Comparison of ENCODE assay signal across 17 cellular contexts in genomic region chr2:26126091-26126490, GRCh38. TPM values are rescaled to one million over a fixed set of nuclear protein-coding genes. Genes with fewer than 3 reads are reported as not detected.
A peak's percentile ranks its signal among the peaks of the same experiment; 100 is the strongest.
DNase-seq lines count a peak whose midpoint lies in the region; ATAC-seq and TF ChIP-seq lines count a peak whose summit lies in the region.
"Had no signal": no experiment of that assay in that cellular context is flagged by ENCODE, and none has a peak within 500 bp of the region (broad histone marks: within the 10 kb centered on the region; RNA-seq: fewer than 3 reads in every experiment).

No MANE protein-coding gene starts in this region.

- H3K36me3 ChIP-seq in right atrium auricular region: peaks cover 9% of the 10 kb centered on the region
- peaks cover 0 to 43% (median 5%) of the 10 kb centered on the region in 9 donors for H3K36me3 ChIP-seq in heart right ventricle
- peaks cover 6 to 8% of the 10 kb centered on the region in 2 donors for H3K36me3 ChIP-seq in ascending aorta

- ATAC-seq in heart right ventricle (no peak), HG02571 (IDR thresholded peaks at IDR 0.05; ENCODE audit: unreplicated experiment) (no peak)
- ATAC-seq: GM12878, HCT116, K562 had no signal

- H3K9me3 Mint-ChIP-seq in nephron progenitor cell: peaks cover 3% of the 10 kb centered on the region

- WGBS in heart right ventricle, 2 donors: 71 to 82% methylated on average over 4 of the region's 4 CpGs

- intact Hi-C loops in heart right ventricle (cut with DNase I) (no loop called here), ascending aorta (cut with DNase I) (no loop called here)

- H3K4me3 Mint-ChIP-seq in nephron progenitor cell: no peak overlapping the region

- DNase-seq in right atrium auricular region (ENCODE audit: low spot score) (no peak), heart right ventricle (no peak), fibroblast of gingiva (ENCODE audit: low read depth) (peak; percentile 60), nephron progenitor cell (no peak), ascending aorta (ENCODE audit: low spot score in 2 of 2) (no peak)
- no peak for DNase-seq in effector CD8-positive, alpha-beta T cell (lab: John Stamatoyannopoulos, UW)
- DNase-seq: DMS 273 treated with DMSO at 0.1 percent for 48 hours; GDM1; NCI-H1417; NCI-H1930; NK-92 treated with Interleukin-12 subunit alpha and Interleukin-12 subunit beta, amount 100 ng/mL, for 24 hours had no signal

- no peaks in the 10 kb centered on the region for H3K9me3 ChIP-seq in right atrium auricular region
- H3K9me3 ChIP-seq in heart right ventricle: no peaks in the 10 kb centered on the region
- no peaks in the 10 kb centered on the region for H3K9me3 ChIP-seq in ascending aorta

- TF ChIP-seq CTCF in right atrium auricular region (IDR thresholded peaks at IDR 0.05) (no peak), heart right ventricle (IDR thresholded peaks at IDR 0.05) (no peak), nephron progenitor cell (IDR thresholded peaks at IDR 0.05) (no peak), ascending aorta (IDR thresholded peaks at IDR 0.05) (no peak)

- H3K27ac ChIP-seq in right atrium auricular region (peak overlapping the region; percentile 11 to 46), heart right ventricle (no peak overlapping the region), ascending aorta (no peak overlapping the region)
- H3K27ac ChIP-seq: C4-2B had no signal

- H3K27ac Mint-ChIP-seq in nephron progenitor cell: peak overlapping the region; percentile 45

- H3K36me3 Mint-ChIP-seq in nephron progenitor cell (ENCODE audit: low read depth): peaks cover 62% of the 10 kb centered on the region

- H3K4me1 Mint-ChIP-seq in nephron progenitor cell: peaks cover 11% of the 10 kb centered on the region

- H3K4me3 ChIP-seq in right atrium auricular region (no peak overlapping the region), heart right ventricle (no peak overlapping the region), ascending aorta (no peak overlapping the region)
- H3K4me3 ChIP-seq: GM12878, K562 had no signal

- H3K27me3 Mint-ChIP-seq in nephron progenitor cell (ENCODE audit: low read depth, poor library complexity): no peaks in the 10 kb centered on the region

- H3K27me3 ChIP-seq in right atrium auricular region (no peaks in the 10 kb centered on the region), heart right ventricle (no peaks in the 10 kb centered on the region), ascending aorta (no peaks in the 10 kb centered on the region)

- H3K4me1 ChIP-seq in right atrium auricular region (peaks cover 0 to 29% of the 10 kb centered on the region in 2 donors), heart right ventricle (peaks cover 0 to 37% (median 14%) of the 10 kb centered on the region in 9 donors), ascending aorta (peaks cover 0 to 5% of the 10 kb centered on the region in 2 donors)

RNA-seq across cellular contexts. Expression of gene GAREM2, which starts 46.8 kb away (rescaled TPM):
- 10 to 100 TPM in 1 of 2 donors, 1 to 10 TPM in 1; 3.0 to 48.4 TPM for total RNA-seq in right atrium auricular region
- 1 to 10 TPM in 6 of 10 donors, under 1 TPM in 4; 0.55 to 2.3 (median 1.4) TPM for total RNA-seq in heart right ventricle
- under 1 TPM; 0.59 to 0.72 TPM for polyA plus RNA-seq in heart right ventricle
- total RNA-seq in ascending aorta: 2.1 TPM
- total RNA-seq: OCI-LY7 had no signal

Comparison
In these comparisons a context has a peak if more than half of its experiments do, and no peak if none do; other contexts are left out.
1. H3K27ac ChIP-seq: peak in right atrium auricular region (2 of 2); none in heart right ventricle (0 of 10) and ascending aorta (0 of 2).